Comparison of ENCODE assay signal across 1 cellular context in genomic region chr1:185157599-185158469, GRCh38.
TF ChIP-seq lines count a peak whose summit lies in the region.

No MANE protein-coding gene starts in this region.

TF ChIP-seq in K562, 482 proteins besides CTCF, POLR2A, EP300 and RAD21 (continued from another document):
- TF ChIP-seq, protein P1, sequence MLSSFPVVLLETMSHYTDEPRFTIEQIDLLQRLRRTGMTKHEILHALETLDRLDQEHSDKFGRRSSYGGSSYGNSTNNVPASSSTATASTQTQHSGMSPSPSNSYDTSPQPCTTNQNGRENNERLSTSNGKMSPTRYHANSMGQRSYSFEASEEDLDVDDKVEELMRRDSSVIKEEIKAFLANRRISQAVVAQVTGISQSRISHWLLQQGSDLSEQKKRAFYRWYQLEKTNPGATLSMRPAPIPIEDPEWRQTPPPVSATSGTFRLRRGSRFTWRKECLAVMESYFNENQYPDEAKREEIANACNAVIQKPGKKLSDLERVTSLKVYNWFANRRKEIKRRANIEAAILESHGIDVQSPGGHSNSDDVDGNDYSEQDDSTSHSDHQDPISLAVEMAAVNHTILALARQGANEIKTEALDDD (IDR thresholded peaks at IDR 0.05): peak; percentile 67
- TF ChIP-seq FOXK2 (conservative IDR thresholded peaks at IDR 0.05 in 1 of 2, IDR thresholded peaks at IDR 0.05 in 1 of 2; ENCODE audit: low read depth in 2 of 2): peak in 1 of 2 experiments; percentile 46; a peak in 2 of 4 replicates
- TF ChIP-seq, protein P2, sequence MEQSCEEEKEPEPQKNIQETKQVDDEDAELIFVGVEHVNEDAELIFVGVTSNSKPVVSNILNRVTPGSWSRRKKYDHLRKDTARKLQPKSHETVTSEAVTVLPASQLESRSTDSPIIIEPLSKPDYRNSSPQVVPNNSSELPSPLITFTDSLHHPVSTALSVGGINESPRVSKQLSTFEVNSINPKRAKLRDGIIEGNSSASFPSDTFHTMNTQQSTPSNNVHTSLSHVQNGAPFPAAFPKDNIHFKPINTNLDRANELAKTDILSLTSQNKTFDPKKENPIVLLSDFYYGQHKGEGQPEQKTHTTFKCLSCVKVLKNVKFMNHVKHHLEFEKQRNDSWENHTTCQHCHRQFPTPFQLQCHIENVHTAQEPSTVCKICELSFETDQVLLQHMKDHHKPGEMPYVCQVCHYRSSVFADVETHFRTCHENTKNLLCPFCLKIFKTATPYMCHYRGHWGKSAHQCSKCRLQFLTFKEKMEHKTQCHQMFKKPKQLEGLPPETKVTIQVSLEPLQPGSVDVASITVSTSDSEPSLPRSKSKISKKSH (CRISPR knock-in tag; IDR thresholded peaks at IDR 0.05): no peak
- peak; percentile 47 for TF ChIP-seq ZNF316 (IDR thresholded peaks at IDR 0.05)
- TF ChIP-seq RAD51 (IDR thresholded peaks at IDR 0.05; ENCODE audit: borderline replicate concordance, low read depth): no peak
- no peak for TF ChIP-seq KAT2B (IDR thresholded peaks at IDR 0.05; ENCODE audit: low read depth, low read length)
- TF ChIP-seq POLR2B (IDR thresholded peaks at IDR 0.05; ENCODE audit: low read depth, partially characterized antibody): peak; percentile 57
- TF ChIP-seq, protein P3, sequence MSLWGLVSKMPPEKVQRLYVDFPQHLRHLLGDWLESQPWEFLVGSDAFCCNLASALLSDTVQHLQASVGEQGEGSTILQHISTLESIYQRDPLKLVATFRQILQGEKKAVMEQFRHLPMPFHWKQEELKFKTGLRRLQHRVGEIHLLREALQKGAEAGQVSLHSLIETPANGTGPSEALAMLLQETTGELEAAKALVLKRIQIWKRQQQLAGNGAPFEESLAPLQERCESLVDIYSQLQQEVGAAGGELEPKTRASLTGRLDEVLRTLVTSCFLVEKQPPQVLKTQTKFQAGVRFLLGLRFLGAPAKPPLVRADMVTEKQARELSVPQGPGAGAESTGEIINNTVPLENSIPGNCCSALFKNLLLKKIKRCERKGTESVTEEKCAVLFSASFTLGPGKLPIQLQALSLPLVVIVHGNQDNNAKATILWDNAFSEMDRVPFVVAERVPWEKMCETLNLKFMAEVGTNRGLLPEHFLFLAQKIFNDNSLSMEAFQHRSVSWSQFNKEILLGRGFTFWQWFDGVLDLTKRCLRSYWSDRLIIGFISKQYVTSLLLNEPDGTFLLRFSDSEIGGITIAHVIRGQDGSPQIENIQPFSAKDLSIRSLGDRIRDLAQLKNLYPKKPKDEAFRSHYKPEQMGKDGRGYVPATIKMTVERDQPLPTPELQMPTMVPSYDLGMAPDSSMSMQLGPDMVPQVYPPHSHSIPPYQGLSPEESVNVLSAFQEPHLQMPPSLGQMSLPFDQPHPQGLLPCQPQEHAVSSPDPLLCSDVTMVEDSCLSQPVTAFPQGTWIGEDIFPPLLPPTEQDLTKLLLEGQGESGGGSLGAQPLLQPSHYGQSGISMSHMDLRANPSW (CRISPR knock-in tag; IDR thresholded peaks at IDR 0.05): no peak
- 0 out of 2 replicates have a peak, but pooled peaks have one; percentile 55 for TF ChIP-seq ZNF12 (CRISPR knock-in tag; IDR thresholded peaks at IDR 0.05)
- TF ChIP-seq PTBP1 (IDR thresholded peaks at IDR 0.05; ENCODE audit: low read depth, low read length): no peak
- TF ChIP-seq, protein P4, sequence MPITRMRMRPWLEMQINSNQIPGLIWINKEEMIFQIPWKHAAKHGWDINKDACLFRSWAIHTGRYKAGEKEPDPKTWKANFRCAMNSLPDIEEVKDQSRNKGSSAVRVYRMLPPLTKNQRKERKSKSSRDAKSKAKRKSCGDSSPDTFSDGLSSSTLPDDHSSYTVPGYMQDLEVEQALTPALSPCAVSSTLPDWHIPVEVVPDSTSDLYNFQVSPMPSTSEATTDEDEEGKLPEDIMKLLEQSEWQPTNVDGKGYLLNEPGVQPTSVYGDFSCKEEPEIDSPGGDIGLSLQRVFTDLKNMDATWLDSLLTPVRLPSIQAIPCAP (CRISPR knock-in tag; IDR thresholded peaks at IDR 0.05; ENCODE audit: borderline replicate concordance): 0 out of 2 replicates have a peak, but pooled peaks have one; percentile 39
- no peak for TF ChIP-seq ZNF384 (IDR thresholded peaks at IDR 0.05; ENCODE audit: low read depth, low read length)
- TF ChIP-seq, protein P5, sequence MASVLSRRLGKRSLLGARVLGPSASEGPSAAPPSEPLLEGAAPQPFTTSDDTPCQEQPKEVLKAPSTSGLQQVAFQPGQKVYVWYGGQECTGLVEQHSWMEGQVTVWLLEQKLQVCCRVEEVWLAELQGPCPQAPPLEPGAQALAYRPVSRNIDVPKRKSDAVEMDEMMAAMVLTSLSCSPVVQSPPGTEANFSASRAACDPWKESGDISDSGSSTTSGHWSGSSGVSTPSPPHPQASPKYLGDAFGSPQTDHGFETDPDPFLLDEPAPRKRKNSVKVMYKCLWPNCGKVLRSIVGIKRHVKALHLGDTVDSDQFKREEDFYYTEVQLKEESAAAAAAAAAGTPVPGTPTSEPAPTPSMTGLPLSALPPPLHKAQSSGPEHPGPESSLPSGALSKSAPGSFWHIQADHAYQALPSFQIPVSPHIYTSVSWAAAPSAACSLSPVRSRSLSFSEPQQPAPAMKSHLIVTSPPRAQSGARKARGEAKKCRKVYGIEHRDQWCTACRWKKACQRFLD (CRISPR knock-in tag; IDR thresholded peaks at IDR 0.05): 0 out of 2 replicates have a peak, but pooled peaks have one; percentile 19
- TF ChIP-seq MLLT1 (IDR thresholded peaks at IDR 0.05): peak in 1 of 2 experiments; percentile 66; a peak in 1 of 4 replicates
- TF ChIP-seq SMAD4 (CRISPR knock-in tag; conservative IDR thresholded peaks at IDR 0.05): no peak
- TF ChIP-seq ZKSCAN3 (CRISPR knock-in tag; IDR thresholded peaks at IDR 0.05): no peak
- no peak for TF ChIP-seq POLR3G (IDR thresholded peaks at IDR 0.05; ENCODE audit: extremely low read depth, insufficient read length, insufficient replicate concordance)
- TF ChIP-seq PHF20 (IDR thresholded peaks at IDR 0.05; ENCODE audit: partially characterized antibody): peak; percentile 29
- TF ChIP-seq ZNF644 (tag; IDR thresholded peaks at IDR 0.05; ENCODE audit: low read depth): no peak
- no peak for TF ChIP-seq RB1 (IDR thresholded peaks at IDR 0.05; ENCODE audit: low read depth)
- TF ChIP-seq SREBF1 (IDR thresholded peaks at IDR 0.05; ENCODE audit: borderline replicate concordance, low read depth, low read length): no peak
- TF ChIP-seq SRSF9 (IDR thresholded peaks at IDR 0.05; ENCODE audit: borderline replicate concordance, low read depth, low read length): no peak
- no peak for TF ChIP-seq THRAP3 (IDR thresholded peaks at IDR 0.05; ENCODE audit: borderline replicate concordance)
- no peak for TF ChIP-seq ZNF174 (CRISPR knock-in tag; IDR thresholded peaks at IDR 0.05)
- TF ChIP-seq RHOXF2B (CRISPR knock-in tag; conservative IDR thresholded peaks at IDR 0.05): no peak
- no peak for TF ChIP-seq TARDBP (IDR thresholded peaks at IDR 0.05)
- TF ChIP-seq TEAD1 (CRISPR knock-in tag; IDR thresholded peaks at IDR 0.05): no peak
- no peak for TF ChIP-seq ELF1 (tag; IDR thresholded peaks at IDR 0.05)
- no peak for TF ChIP-seq ZNF143 (CRISPR knock-in tag; IDR thresholded peaks at IDR 0.05)
- no peak for TF ChIP-seq KAT8 (IDR thresholded peaks at IDR 0.05; ENCODE audit: low read depth)
- TF ChIP-seq MYBL2 (IDR thresholded peaks at IDR 0.05; ENCODE audit: low read depth): no peak
- no peak for TF ChIP-seq MYBL2 (CRISPR knock-in tag; IDR thresholded peaks at IDR 0.05; ENCODE audit: borderline replicate concordance)
- no peak for TF ChIP-seq CBX2 (IDR thresholded peaks at IDR 0.05; ENCODE audit: insufficient read depth, low read length, poor library complexity, severe bottlenecking)
- TF ChIP-seq PHB (CRISPR knock-in tag; IDR thresholded peaks at IDR 0.05): no peak
- TF ChIP-seq NFIC (IDR thresholded peaks at IDR 0.05): no peak
- TF ChIP-seq SMARCC2 (IDR thresholded peaks at IDR 0.05; ENCODE audit: low read depth): no peak
- TF ChIP-seq PRDM10 (IDR thresholded peaks at IDR 0.05; ENCODE audit: partially characterized antibody): peak; percentile 57
- TF ChIP-seq ETV6 (IDR thresholded peaks at IDR 0.05; ENCODE audit: borderline replicate concordance in 1 of 2, low read depth in 2 of 2, low read length in 1 of 2): no peak
- TF ChIP-seq ETV6 (CRISPR knock-in tag; IDR thresholded peaks at IDR 0.05; ENCODE audit: borderline replicate concordance): no peak
